ENCODE assay signal across 8 cellular contexts in genomic region chr20:31502884-31503673, GRCh38. TPM values are rescaled to one million over a fixed set of nuclear protein-coding genes. Genes with fewer than 3 reads are reported as not detected.
DNase-seq lines count a peak whose midpoint lies in the region; FAIRE-seq and TF ChIP-seq lines count a peak whose summit lies in the region.
"Not testable (repeated sequence)": the region's sequence is repeated elsewhere in the genome, so short reads cannot be mapped to it uniquely, and the experiment has no call there.

No MANE protein-coding gene starts in this region.

- TF ChIP-seq POLR2A in H54 (IDR thresholded peaks at IDR 0.05; ENCODE audit: low read depth, low read length): not testable (repeated sequence)

- peak; percentile 85 for TF ChIP-seq CTCF in foreskin fibroblast (IDR thresholded peaks at IDR 0.05; ENCODE audit: low read depth, low read length)

- FAIRE-seq in H54 (lab: Jason Lieb, UNC): not testable (repeated sequence)

- not testable (repeated sequence) for H3K9me3 Mint-ChIP-seq in activated T-helper 2 cell treated with anti-CD3 and anti-CD28 coated beads, Interferon-gamma antibody, Interleukin-2, Interleukin-4, amounts not matched to agents 10 μg/mL and 5 μg/mL and 100 μg/mL, durations not matched to agents 14 hours and 24 hours and 36 hours

- H3K4me1 Mint-ChIP-seq in activated T-helper 2 cell treated with anti-CD3 and anti-CD28 coated beads, Interferon-gamma antibody, Interleukin-2, Interleukin-4, amounts not matched to agents 10 μg/mL and 5 μg/mL and 100 μg/mL, durations not matched to agents 14 hours and 24 hours and 36 hours (ENCODE audit: low read depth): not testable (repeated sequence)

- H3K36me3 Mint-ChIP-seq in activated T-helper 2 cell treated with anti-CD3 and anti-CD28 coated beads, Interferon-gamma antibody, Interleukin-2, Interleukin-4, amounts not matched to agents 10 μg/mL and 5 μg/mL and 100 μg/mL, durations not matched to agents 14 hours and 24 hours and 36 hours (ENCODE audit: low read depth): not testable (repeated sequence)

- H3K4me3 Mint-ChIP-seq in activated T-helper 2 cell treated with anti-CD3 and anti-CD28 coated beads, Interferon-gamma antibody, Interleukin-2, Interleukin-4, amounts not matched to agents 10 μg/mL and 5 μg/mL and 100 μg/mL, durations not matched to agents 14 hours and 24 hours and 36 hours (ENCODE audit: low read depth): not testable (repeated sequence)

- intact Hi-C loops in activated T-helper 2 cell treated with anti-CD3 and anti-CD28 coated beads, Interferon-gamma antibody, Interleukin-2, Interleukin-4, amounts not matched to agents 10 μg/mL and 5 μg/mL and 100 μg/mL, durations not matched to agents 14 hours and 24 hours and 36 hours (cut with micrococcal nuclease): loop anchor here (1.0 kb wide), 1 partner anchor 43 kb away; no protein-coding TSS in a partner anchor

- H3K27ac Mint-ChIP-seq in activated T-helper 2 cell treated with anti-CD3 and anti-CD28 coated beads, Interferon-gamma antibody, Interleukin-2, Interleukin-4, amounts not matched to agents 10 μg/mL and 5 μg/mL and 100 μg/mL, durations not matched to agents 14 hours and 24 hours and 36 hours: not testable (repeated sequence)

- not testable (repeated sequence) for H3K4me3 ChIP-seq in foreskin fibroblast (ENCODE audit: low read depth in 1 of 2, low read length in 2 of 2)

- not testable (repeated sequence) for H3K27me3 Mint-ChIP-seq in activated T-helper 2 cell treated with anti-CD3 and anti-CD28 coated beads, Interferon-gamma antibody, Interleukin-2, Interleukin-4, amounts not matched to agents 10 μg/mL and 5 μg/mL and 100 μg/mL, durations not matched to agents 14 hours and 24 hours and 36 hours (ENCODE audit: low read depth)

- DNase-seq in GDM1 (lab: John Stamatoyannopoulos, UW): peak; percentile 47
- DNase-seq in H54 (ENCODE audit: insufficient read length, low spot score): peak; percentile 60
- peak; percentile 69 for DNase-seq in LoVo (ENCODE audit: low spot score)
- DNase-seq in SHP77 treated with DMSO at 0.1 percent for 48 hours (lab: John Stamatoyannopoulos, UW): peak; percentile 41
- peak; percentile 48 for DNase-seq in activated T-helper 2 cell treated with anti-CD3 and anti-CD28 coated beads, Interferon-gamma antibody, Interleukin-2, Interleukin-4, amounts not matched to agents 10 μg/mL and 5 μg/mL and 100 μg/mL, durations not matched to agents 14 hours and 24 hours and 36 hours (ENCODE audit: low spot score)
- peak; percentile 55 to 90 for DNase-seq in foreskin fibroblast
- peak in 48 of 56 donors; percentile 7 to 85 (median 51) for DNase-seq in nucleus accumbens (lab: John Stamatoyannopoulos, UW)
- DNase-seq in superior temporal gyrus (ENCODE audit: extremely low spot score): peak; percentile 85

RNA-seq across cellular contexts. Expression of gene HM13, which starts 11.2 kb away (rescaled TPM):
- total RNA-seq in activated T-helper 2 cell treated with anti-CD3 and anti-CD28 coated beads, Interferon-gamma antibody, Interleukin-2, Interleukin-4, amounts not matched to agents 10 μg/mL and 5 μg/mL and 100 μg/mL, durations not matched to agents 14 hours and 24 hours and 36 hours: 184 and 188 TPM in 2 replicates

RNA-seq across cellular contexts. Expression of gene REM1, which starts 28.0 kb away (rescaled TPM):
- not detected in 2 replicates for total RNA-seq in activated T-helper 2 cell treated with anti-CD3 and anti-CD28 coated beads, Interferon-gamma antibody, Interleukin-2, Interleukin-4, amounts not matched to agents 10 μg/mL and 5 μg/mL and 100 μg/mL, durations not matched to agents 14 hours and 24 hours and 36 hours

RNA-seq across cellular contexts. Expression of gene DEFB124, which starts 28.2 kb away (rescaled TPM):
- not detected in 2 replicates for total RNA-seq in activated T-helper 2 cell treated with anti-CD3 and anti-CD28 coated beads, Interferon-gamma antibody, Interleukin-2, Interleukin-4, amounts not matched to agents 10 μg/mL and 5 μg/mL and 100 μg/mL, durations not matched to agents 14 hours and 24 hours and 36 hours
